38 cellular contexts compared by ENCODE assay signal in genomic region chr2:195758846-195759245, GRCh38.
"Had no signal": no experiment of that assay in that cellular context is flagged by ENCODE, and none has a peak within 500 bp of the region (broad histone marks: within the 10 kb centered on the region; RNA-seq: fewer than 3 reads in every experiment).

No MANE protein-coding gene starts in this region.

- H3K27me3 ChIP-seq: adrenal gland, ascending aorta, body of pancreas, brain microvascular endothelial cell, breast epithelium, cardiac muscle cell had no signal

- H3K36me3 ChIP-seq: adrenal gland, ascending aorta, brain microvascular endothelial cell, breast epithelium, cardiac muscle cell had no signal

- DNase-seq: activated effector memory CD4-positive, alpha-beta T cell treated with anti-CD3 and anti-CD28 coated beads, Interleukin-2, amount 50 U/mL, for 16 hours; activated effector memory CD4-positive, alpha-beta T cell treated with Interleukin-2 at 50 U/mL for 16 hours; activated gamma-delta T cell; activated gamma-delta T cell treated with Interleukin-2 at 50 U/mL for 16 hours; activated naive CD4-positive, alpha-beta T cell; activated naive CD4-positive, alpha-beta T cell treated with anti-CD3 and anti-CD28 coated beads for 36 hours; activated naive CD4-positive, alpha-beta T cell treated with anti-CD3 and anti-CD28 coated beads, Interleukin-2, amount 10 ng/mL, durations not matched to agents 7 days and 5 days; activated naive CD4-positive, alpha-beta T cell treated with anti-CD3 and anti-CD28 coated beads, Interleukin-2, amount 50 U/mL, for 16 hours; activated naive CD4-positive, alpha-beta T cell treated with Interleukin-2 at 50 U/mL for 16 hours; activated naive CD8-positive, alpha-beta T cell treated with anti-CD3 and anti-CD28 coated beads for 36 hours; activated naive CD8-positive, alpha-beta T cell treated with anti-CD3 and anti-CD28 coated beads, Interleukin-2, amount 10 ng/mL, durations not matched to agents 7 days and 5 days; activated naive CD8-positive, alpha-beta T cell treated with anti-CD3 and anti-CD28 coated beads, Interleukin-2, amount 50 U/mL, for 24 hours; activated T-cell treated with anti-CD3 and anti-CD28 coated beads, Interleukin-2, amount 50 U/mL, for 1 hour; activated T-cell treated with anti-CD3 and anti-CD28 coated beads, Interleukin-2, amount 50 U/mL, for 24 hours; activated T-cell treated with anti-CD3 and anti-CD28 coated beads, Interleukin-2, amount 50 U/mL, for 4 hours; activated T-cell treated with anti-CD3 and anti-CD28 coated beads, Interleukin-2, amount 50 U/mL, for 48 hours; activated T-cell treated with anti-CD3 and anti-CD28 coated beads, Interleukin-2, amount 50 U/mL, for 72 hours; adrenal gland; amniotic stem cell; amygdala; anterior cingulate cortex; aorta; body of pancreas; brain microvascular endothelial cell; caudate nucleus; central memory CD4-positive, alpha-beta T cell; cerebellar nuclear complex had no signal

- H3K4me3 Mint-ChIP-seq: activated naive CD4-positive, alpha-beta T cell treated with anti-CD3 and anti-CD28 coated beads for 36 hours; activated naive CD4-positive, alpha-beta T cell treated with anti-CD3 and anti-CD28 coated beads, Interleukin-2, amount 10 ng/mL, durations not matched to agents 7 days and 5 days; activated naive CD4-positive, alpha-beta T cell treated with anti-CD3 and anti-CD28 coated beads, Interleukin-2, amount 50 U/mL, for 24 hours; activated naive CD8-positive, alpha-beta T cell; activated naive CD8-positive, alpha-beta T cell treated with anti-CD3 and anti-CD28 coated beads for 36 hours; activated naive CD8-positive, alpha-beta T cell treated with anti-CD3 and anti-CD28 coated beads, Interleukin-2, amount 10 ng/mL, durations not matched to agents 7 days and 5 days; activated naive CD8-positive, alpha-beta T cell treated with anti-CD3 and anti-CD28 coated beads, Interleukin-2, amount 50 U/mL, for 24 hours; activated T-cell treated with anti-CD3 and anti-CD28 coated beads, Interleukin-2, amount 50 U/mL, for 24 hours; activated T-cell treated with anti-CD3 and anti-CD28 coated beads, Interleukin-2, amount 50 U/mL, for 4 hours; activated T-cell treated with anti-CD3 and anti-CD28 coated beads, Interleukin-2, amount 50 U/mL, for 72 hours; activated T-helper 1 cell treated with anti-CD3 and anti-CD28 coated beads, Interleukin-12 subunit alpha, Interleukin-12 subunit beta, Interleukin-2, Interleukin-4 antibody, amounts not matched to agents 30 ng/mL and 10 ng/mL and 1 ng/mL, durations not matched to agents 14 hours and 24 hours and 36 hours; activated T-helper 17 cell treated with anti-CD3 and anti-CD28 coated beads, Interleukin-2, amount 50 U/mL, for 72 hours; brain; central memory CD8-positive, alpha-beta T cell had no signal

- H3K27me3 Mint-ChIP-seq: activated naive CD4-positive, alpha-beta T cell treated with anti-CD3 and anti-CD28 coated beads, Interleukin-2, amount 10 ng/mL, durations not matched to agents 7 days and 5 days; activated naive CD4-positive, alpha-beta T cell treated with anti-CD3 and anti-CD28 coated beads, Interleukin-2, amount 50 U/mL, for 24 hours; activated naive CD8-positive, alpha-beta T cell; activated naive CD8-positive, alpha-beta T cell treated with anti-CD3 and anti-CD28 coated beads for 36 hours; activated naive CD8-positive, alpha-beta T cell treated with anti-CD3 and anti-CD28 coated beads, Interleukin-2, amount 10 ng/mL, durations not matched to agents 7 days and 5 days; activated naive CD8-positive, alpha-beta T cell treated with anti-CD3 and anti-CD28 coated beads, Interleukin-2, amount 50 U/mL, for 24 hours; activated T-cell treated with anti-CD3 and anti-CD28 coated beads, Interleukin-2, amount 50 U/mL, for 24 hours; activated T-helper 17 cell treated with anti-CD3 and anti-CD28 coated beads, Interleukin-2, amount 50 U/mL, for 72 hours; central memory CD8-positive, alpha-beta T cell had no signal

- H3K27ac ChIP-seq: adrenal gland, ascending aorta, body of pancreas, brain microvascular endothelial cell, breast epithelium, cardiac muscle cell had no signal

- H3K4me1 Mint-ChIP-seq: activated naive CD4-positive, alpha-beta T cell treated with anti-CD3 and anti-CD28 coated beads, Interleukin-2, amount 10 ng/mL, durations not matched to agents 7 days and 5 days; activated naive CD4-positive, alpha-beta T cell treated with anti-CD3 and anti-CD28 coated beads, Interleukin-2, amount 50 U/mL, for 24 hours; activated naive CD8-positive, alpha-beta T cell treated with anti-CD3 and anti-CD28 coated beads for 36 hours; activated naive CD8-positive, alpha-beta T cell treated with anti-CD3 and anti-CD28 coated beads, Interleukin-2, amount 10 ng/mL, durations not matched to agents 7 days and 5 days; activated naive CD8-positive, alpha-beta T cell treated with anti-CD3 and anti-CD28 coated beads, Interleukin-2, amount 50 U/mL, for 24 hours; activated T-helper 17 cell treated with anti-CD3 and anti-CD28 coated beads, Interleukin-2, amount 50 U/mL, for 72 hours; brain; central memory CD8-positive, alpha-beta T cell had no signal

- H3K4me3 ChIP-seq: adrenal gland, ascending aorta, body of pancreas, breast epithelium, cardiac muscle cell had no signal

- H3K36me3 Mint-ChIP-seq: activated naive CD4-positive, alpha-beta T cell treated with anti-CD3 and anti-CD28 coated beads, Interleukin-2, amount 10 ng/mL, durations not matched to agents 7 days and 5 days; activated naive CD8-positive, alpha-beta T cell treated with anti-CD3 and anti-CD28 coated beads, Interleukin-2, amount 10 ng/mL, durations not matched to agents 7 days and 5 days had no signal

- H3K9me3 ChIP-seq: adrenal gland, body of pancreas, breast epithelium had no signal

- ATAC-seq: activated naive CD8-positive, alpha-beta T cell treated with anti-CD3 and anti-CD28 coated beads, Interleukin-2, amount 50 U/mL, for 24 hours; activated T-cell treated with anti-CD3 and anti-CD28 coated beads, Interleukin-2, amount 50 U/mL, for 4 hours; activated T-cell treated with anti-CD3 and anti-CD28 coated beads, Interleukin-2, amount 50 U/mL, for 72 hours; activated T-helper 17 cell treated with anti-CD3 and anti-CD28 coated beads, Interleukin-2, amount 50 U/mL, for 72 hours; body of pancreas had no signal

- H3K27ac Mint-ChIP-seq: activated naive CD4-positive, alpha-beta T cell treated with anti-CD3 and anti-CD28 coated beads for 36 hours; activated naive CD4-positive, alpha-beta T cell treated with anti-CD3 and anti-CD28 coated beads, Interleukin-2, amount 10 ng/mL, durations not matched to agents 7 days and 5 days; activated naive CD4-positive, alpha-beta T cell treated with anti-CD3 and anti-CD28 coated beads, Interleukin-2, amount 50 U/mL, for 24 hours; activated naive CD4-positive, alpha-beta T cell treated with anti-CD3 and anti-CD28 coated beads, Interleukin-2, amount 50 U/mL, for 72 hours; activated naive CD8-positive, alpha-beta T cell; activated naive CD8-positive, alpha-beta T cell treated with anti-CD3 and anti-CD28 coated beads for 36 hours; activated naive CD8-positive, alpha-beta T cell treated with anti-CD3 and anti-CD28 coated beads, Interleukin-2, amount 10 ng/mL, durations not matched to agents 7 days and 5 days; activated naive CD8-positive, alpha-beta T cell treated with anti-CD3 and anti-CD28 coated beads, Interleukin-2, amount 50 U/mL, for 24 hours; activated T-cell treated with anti-CD3 and anti-CD28 coated beads, Interleukin-2, amount 50 U/mL, for 24 hours; activated T-cell treated with anti-CD3 and anti-CD28 coated beads, Interleukin-2, amount 50 U/mL, for 72 hours; activated T-helper 1 cell treated with anti-CD3 and anti-CD28 coated beads, Interleukin-12 subunit alpha, Interleukin-12 subunit beta, Interleukin-2, Interleukin-4 antibody, amounts not matched to agents 30 ng/mL and 10 ng/mL and 1 ng/mL, durations not matched to agents 14 hours and 24 hours and 36 hours; activated T-helper 17 cell treated with anti-CD3 and anti-CD28 coated beads, Interleukin-2, amount 50 U/mL, for 72 hours; activated T-helper 2 cell treated with anti-CD3 and anti-CD28 coated beads, Interferon-gamma antibody, Interleukin-2, Interleukin-4, amounts not matched to agents 10 μg/mL and 5 μg/mL and 100 μg/mL, durations not matched to agents 14 hours and 24 hours and 36 hours; brain had no signal

- H3K4me1 ChIP-seq: adrenal gland, ascending aorta, breast epithelium had no signal
